16 cellular contexts compared by ENCODE assay signal in the genomic region with DNA sequence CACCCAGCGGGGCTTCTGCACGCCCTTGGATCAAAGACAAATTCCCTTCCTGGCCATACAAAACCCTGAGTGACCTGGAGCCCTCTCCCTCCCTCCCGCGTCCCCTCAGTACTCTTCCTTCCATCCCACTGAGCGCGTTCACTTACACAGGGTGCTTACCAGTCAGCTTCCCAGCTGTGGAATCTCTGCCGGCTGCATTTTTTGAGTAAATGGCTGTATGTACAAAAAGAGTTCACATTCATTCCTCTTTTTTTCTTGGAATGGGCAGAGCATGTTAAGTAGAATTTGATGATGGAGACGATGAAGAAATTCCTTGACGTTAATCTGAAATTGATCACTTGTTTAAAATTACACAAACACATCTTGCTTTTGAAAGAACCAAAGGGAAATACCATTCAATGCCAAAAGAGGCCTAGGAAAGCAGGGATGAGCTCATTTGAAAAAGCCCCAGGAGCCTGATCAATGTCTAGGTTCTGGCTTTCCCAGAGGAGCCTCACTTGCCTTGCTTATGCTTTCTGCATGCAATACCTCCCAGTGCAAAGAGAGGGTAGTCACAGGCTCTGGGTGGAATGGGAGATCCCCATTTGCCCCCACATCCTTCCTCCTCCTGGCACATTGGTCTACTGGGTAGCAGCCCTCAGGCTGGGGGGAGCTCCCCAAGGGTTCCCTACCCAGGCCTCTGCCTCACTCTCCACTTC. TPM values are rescaled to one million over a fixed set of nuclear protein-coding genes. Genes with fewer than 3 reads are reported as not detected.
A peak's percentile ranks its signal among the peaks of the same experiment; 100 is the strongest.
DNase-seq lines count a peak whose midpoint lies in the region; ATAC-seq and TF ChIP-seq lines count a peak whose summit lies in the region.
"Had no signal": no experiment of that assay in that cellular context is flagged by ENCODE, and none has a peak within 500 bp of the region (broad histone marks: within the 10 kb centered on the region; RNA-seq: fewer than 3 reads in every experiment).

No MANE protein-coding gene starts in this region.

- peak overlapping the region; percentile 24 for H3K27ac Mint-ChIP-seq in activated naive CD4-positive, alpha-beta T cell treated with anti-CD3 and anti-CD28 coated beads, Interleukin-2, amount 50 U/mL, for 24 hours
- H3K27ac Mint-ChIP-seq in naive thymus-derived CD8-positive, alpha-beta T cell = peak overlapping the region in 3 of 10 donors; percentile 11 to 33 (median 29)
- H3K27ac Mint-ChIP-seq: stimulated activated naive CD8-positive, alpha-beta T cell treated with anti-CD3 and anti-CD28 coated beads, Interleukin-15, Interleukin-2, amounts not matched to agents 100 ng/mL and 50 ng/mL, for 24 hours had no signal

- H3K4me3 ChIP-seq in esophagus muscularis mucosa = no peak overlapping the region
- H3K4me3 ChIP-seq in aorta (ENCODE audit: low read length in 2 of 2) = no peak overlapping the region
- H3K4me3 ChIP-seq in tibial artery = no peak overlapping the region
- H3K4me3 ChIP-seq: ovary, PC-9 had no signal

- peak; percentile 98 to 99 for ATAC-seq in naive thymus-derived CD8-positive, alpha-beta T cell
- ATAC-seq in aorta (ENCODE audit: low FRiP score) = peak; percentile 34
- no peak for ATAC-seq in GM21723 (IDR thresholded peaks at IDR 0.05; ENCODE audit: unreplicated experiment)

- H3K9me3 ChIP-seq in esophagus muscularis mucosa = no peaks in the 10 kb centered on the region
- H3K9me3 ChIP-seq in aorta (ENCODE audit: control insufficient read depth, low read length) = no peaks in the 10 kb centered on the region
- no peaks in the 10 kb centered on the region for H3K9me3 ChIP-seq in tibial artery
- H3K9me3 ChIP-seq: ovary had no signal

- no peaks in the 10 kb centered on the region for H3K36me3 ChIP-seq in esophagus muscularis mucosa
- H3K36me3 ChIP-seq in aorta (ENCODE audit: control insufficient read depth in 1 of 2, insufficient read depth in 2 of 2, low read length in 1 of 2) = no peaks in the 10 kb centered on the region
- H3K36me3 ChIP-seq in tibial artery = no peaks in the 10 kb centered on the region
- H3K36me3 ChIP-seq: ovary had no signal

- DNase-seq in activated naive CD4-positive, alpha-beta T cell treated with anti-CD3 and anti-CD28 coated beads, Interleukin-2, amount 50 U/mL, for 16 hours = no peak
- no peak for DNase-seq in esophagus muscularis mucosa (ENCODE audit: extremely low spot score)
- peak in 5 of 10 donors; percentile 30 to 76 (median 40) for DNase-seq in naive thymus-derived CD8-positive, alpha-beta T cell
- DNase-seq in aorta = no peak
- no peak for DNase-seq in tibial artery
- no peak for DNase-seq in NCI-H146 (lab: John Stamatoyannopoulos, UW)
- DNase-seq: activated CD8-positive, alpha-beta memory T cell treated with anti-CD3 and anti-CD28 coated beads, Interleukin-2, amount 50 U/mL, for 48 hours; amniotic stem cell; DMS53; NCI-H226; PC-9; stimulated activated CD4-positive, alpha-beta T cell treated with anti-CD3 and anti-CD28 coated beads, Interleukin-1b, Interleukin-23, amount 100 ng/mL, for 48 hours had no signal

- no peak for TF ChIP-seq POLR2A in esophagus muscularis mucosa (IDR thresholded peaks at IDR 0.05; ENCODE audit: low read depth)

- intact Hi-C loops in esophagus muscularis mucosa (cut with DNase I) (no loop called here), aorta (cut with DNase I) (no loop called here), tibial artery (cut with DNase I; ENCODE audit: low total_unique reads) (no loop called here)

- H3K4me1 Mint-ChIP-seq in activated naive CD4-positive, alpha-beta T cell treated with anti-CD3 and anti-CD28 coated beads, Interleukin-2, amount 50 U/mL, for 24 hours = peaks cover 15% of the 10 kb centered on the region
- H3K4me1 Mint-ChIP-seq in naive thymus-derived CD8-positive, alpha-beta T cell = peaks cover 6 to 28% (median 12%) of the 10 kb centered on the region in 4 donors

- no peak for TF ChIP-seq EP300 in esophagus muscularis mucosa (IDR thresholded peaks at IDR 0.05)

- H3K4me3 Mint-ChIP-seq in activated naive CD4-positive, alpha-beta T cell treated with anti-CD3 and anti-CD28 coated beads, Interleukin-2, amount 50 U/mL, for 24 hours = no peak overlapping the region
- peak overlapping the region in 1 of 10 donors; percentile 22 for H3K4me3 Mint-ChIP-seq in naive thymus-derived CD8-positive, alpha-beta T cell
- H3K4me3 Mint-ChIP-seq: stimulated activated naive CD8-positive, alpha-beta T cell treated with anti-CD3 and anti-CD28 coated beads, Interleukin-15, Interleukin-2, amounts not matched to agents 100 ng/mL and 50 ng/mL, for 24 hours had no signal

- no peaks in the 10 kb centered on the region for H3K27me3 Mint-ChIP-seq in activated naive CD4-positive, alpha-beta T cell treated with anti-CD3 and anti-CD28 coated beads, Interleukin-2, amount 50 U/mL, for 24 hours
- H3K27me3 Mint-ChIP-seq in naive thymus-derived CD8-positive, alpha-beta T cell = peaks cover 0 to 4% (median 0%) of the 10 kb centered on the region in 5 donors

- TF ChIP-seq CTCF in esophagus muscularis mucosa (IDR thresholded peaks at IDR 0.05) (peak in 1 of 3 experiments; percentile 8), tibial artery (IDR thresholded peaks at IDR 0.05) (no peak)

- H3K27ac ChIP-seq in esophagus muscularis mucosa (replicated peaks in 1 of 4) = peak overlapping the region; percentile 64 to 73 (median 66)
- no peak overlapping the region for H3K27ac ChIP-seq in aorta (ENCODE audit: low read depth in 1 of 2, low read length in 2 of 2)
- no peak overlapping the region for H3K27ac ChIP-seq in tibial artery
- H3K27ac ChIP-seq: ovary, PC-9 had no signal

- H3K9me3 Mint-ChIP-seq in activated naive CD4-positive, alpha-beta T cell treated with anti-CD3 and anti-CD28 coated beads, Interleukin-2, amount 50 U/mL, for 24 hours = no peaks in the 10 kb centered on the region
- peaks cover 0 to 2% (median 0%) of the 10 kb centered on the region in 9 donors for H3K9me3 Mint-ChIP-seq in naive thymus-derived CD8-positive, alpha-beta T cell
- H3K9me3 Mint-ChIP-seq: stimulated activated naive CD8-positive, alpha-beta T cell treated with anti-CD3 and anti-CD28 coated beads, Interleukin-15, Interleukin-2, amounts not matched to agents 100 ng/mL and 50 ng/mL, for 24 hours had no signal

- peaks cover 11 to 41% (median 28%) of the 10 kb centered on the region in 4 donors for H3K4me1 ChIP-seq in esophagus muscularis mucosa
- H3K4me1 ChIP-seq in aorta (ENCODE audit: control insufficient read depth in 1 of 2, insufficient read depth in 2 of 2, low read length in 2 of 2) = no peaks in the 10 kb centered on the region
- peaks cover 0 to 23% (median 13%) of the 10 kb centered on the region in 4 donors for H3K4me1 ChIP-seq in tibial artery

- H3K27me3 ChIP-seq in esophagus muscularis mucosa (no peaks in the 10 kb centered on the region), aorta (ENCODE audit: control insufficient read depth in 1 of 2, insufficient read depth in 2 of 2, low read length in 1 of 2) (no peaks in the 10 kb centered on the region), tibial artery (no peaks in the 10 kb centered on the region)
- H3K27me3 ChIP-seq: ovary had no signal

- no peaks in the 10 kb centered on the region for H3K36me3 Mint-ChIP-seq in activated naive CD4-positive, alpha-beta T cell treated with anti-CD3 and anti-CD28 coated beads, Interleukin-2, amount 50 U/mL, for 24 hours
- no peaks in the 10 kb centered on the region for H3K36me3 Mint-ChIP-seq in naive thymus-derived CD8-positive, alpha-beta T cell

- POLR2A ChIA-PET in naive thymus-derived CD8-positive, alpha-beta T cell (lab: Charles Lee) = no interaction called here

- WGBS in esophagus muscularis mucosa = 45% methylated on average over 9 of the region's 9 CpGs
- WGBS in aorta, 2 donors = 92 to 97% methylated on average over 9 of the region's 9 CpGs

RNA-seq across cellular contexts. Expression of a gene that starts 12.2 kb away (rescaled TPM):
- total RNA-seq in esophagus muscularis mucosa = 10 to 100 TPM; 22.5 to 54.9 (median 40.0) TPM
- 10 to 100 TPM; 30.9 to 32.5 TPM for total RNA-seq in naive thymus-derived CD8-positive, alpha-beta T cell
- 1 to 10 TPM; 2.3 to 4.9 (median 4.8) TPM for polyA plus RNA-seq in naive thymus-derived CD8-positive, alpha-beta T cell
- total RNA-seq in aorta = 10 to 100 TPM; 55.4 to 98.8 TPM
- 10 to 100 TPM; 27.3 to 32.9 TPM for polyA plus RNA-seq in aorta

Comparison
In these comparisons a context has a peak if more than half of its experiments do, and no peak if none do; other contexts are left out.
1. H3K27ac ChIP-seq: peak in esophagus muscularis mucosa (4 of 4); none in aorta (0 of 2) and tibial artery (0 of 2).